Comparison of ENCODE assay signal across 23 cellular contexts in genomic region chr13:20506676-20507075, GRCh38.
"Had no signal": no experiment of that assay in that cellular context is flagged by ENCODE, and none has a peak within 500 bp of the region (broad histone marks: within the 10 kb centered on the region; RNA-seq: fewer than 3 reads in every experiment).

No MANE protein-coding gene starts in this region.

- H3K4me1 ChIP-seq: colonic mucosa, psoas muscle, stomach, thyroid gland had no signal

- H3K9me3 ChIP-seq: colonic mucosa, pancreas, psoas muscle, stomach, thyroid gland, upper lobe of left lung had no signal

- DNase-seq: activated CD4-positive, alpha-beta T cell treated with anti-CD3 and anti-CD28 coated beads for 36 hours; activated CD4-positive, alpha-beta T cell treated with anti-CD3 and anti-CD28 coated beads, Interleukin-2, amount 50 U/mL, for 4 hours; activated CD4-positive, CD25-positive, alpha-beta regulatory T cell; activated CD8-positive, alpha-beta memory T cell treated with anti-CD3 and anti-CD28 coated beads for 24 hours; activated effector memory CD4-positive, alpha-beta T cell treated with Interleukin-2 at 50 U/mL for 16 hours; activated naive CD4-positive, alpha-beta T cell treated with Interleukin-2 at 50 U/mL for 16 hours; anterior cingulate cortex; colonic mucosa; foreskin fibroblast; head of caudate nucleus; islet precursor cell; left cardiac atrium; midbrain; naive thymus-derived CD4-positive, alpha-beta T cell; pancreas; psoas muscle; stimulated activated CD4-positive, alpha-beta T cell treated with anti-CD3 and anti-CD28 coated beads, Interleukin-15, amount 100 ng/mL, for 24 hours; stimulated activated CD4-positive, alpha-beta T cell treated with anti-CD3 and anti-CD28 coated beads, Interleukin-2, amount 100 ng/mL, for 24 hours; stimulated activated naive B cell treated with anti-CD40 and anti-IgM and Interleukin-4, amounts not matched to agents 10 μg/mL and 1 μg/mL and 100 μg/mL, for 72 hours; stomach; T-helper 1 cell; thyroid gland; upper lobe of left lung had no signal

- H3K4me3 ChIP-seq: colonic mucosa, pancreas, psoas muscle, stomach, thyroid gland, upper lobe of left lung had no signal

- H3K27me3 ChIP-seq: colonic mucosa, pancreas, stomach, thyroid gland, upper lobe of left lung had no signal

- H3K27ac ChIP-seq: colonic mucosa, psoas muscle, stomach, thyroid gland, upper lobe of left lung had no signal

- H3K36me3 ChIP-seq: colonic mucosa had no signal

- FAIRE-seq: pancreas had no signal
